ENCODE assay signal across 15 cellular contexts in genomic region chr11:63445720-63446119, GRCh38. TPM values are rescaled to one million over a fixed set of nuclear protein-coding genes. Genes with fewer than 3 reads are reported as not detected.
A peak's percentile ranks its signal among the peaks of the same experiment; 100 is the strongest.
DNase-seq lines count a peak whose midpoint lies in the region; ATAC-seq, FAIRE-seq and TF ChIP-seq lines count a peak whose summit lies in the region.
"Had no signal": no experiment of that assay in that cellular context is flagged by ENCODE, and none has a peak within 500 bp of the region (broad histone marks: within the 10 kb centered on the region; RNA-seq: fewer than 3 reads in every experiment).

No MANE protein-coding gene starts in this region.

- H3K27me3 ChIP-seq in ascending aorta: no peaks in the 10 kb centered on the region
- H3K27me3 ChIP-seq: upper lobe of left lung had no signal

- peaks cover 5% of the 10 kb centered on the region for H3K27me3 Mint-ChIP-seq in activated T-cell treated with anti-CD3 and anti-CD28 coated beads, Interleukin-2, amount 50 U/mL, for 24 hours

- FAIRE-seq in urothelium cell line (lab: Jason Lieb, UNC): no peak

- H3K4me1 ChIP-seq in ascending aorta: no peaks in the 10 kb centered on the region
- H3K4me1 ChIP-seq: upper lobe of left lung had no signal

- TF ChIP-seq CTCF in fibroblast of pulmonary artery (IDR thresholded peaks at IDR 0.05; ENCODE audit: low read length, missing control alignments): no peak
- TF ChIP-seq CTCF in ascending aorta (IDR thresholded peaks at IDR 0.05): no peak

- H3K9me3 ChIP-seq in ascending aorta: no peaks in the 10 kb centered on the region
- H3K9me3 ChIP-seq: upper lobe of left lung had no signal

- intact Hi-C loops in left colon (cut with DNase I, micrococcal nuclease) (no loop called here), ascending aorta (cut with DNase I) (no loop called here)

- H3K9me3 Mint-ChIP-seq in activated T-cell treated with anti-CD3 and anti-CD28 coated beads, Interleukin-2, amount 50 U/mL, for 24 hours: no peaks in the 10 kb centered on the region

- peak overlapping the region; percentile 29 for H3K27ac Mint-ChIP-seq in activated T-cell treated with anti-CD3 and anti-CD28 coated beads, Interleukin-2, amount 50 U/mL, for 24 hours

- no peak for ATAC-seq in left colon

- DNase-seq in stimulated activated CD4-positive, alpha-beta T cell treated with anti-CD3 and anti-CD28 coated beads, Interleukin-15, amount 100 ng/mL, for 24 hours: peak; percentile 39
- no peak for DNase-seq in stimulated activated CD4-positive, alpha-beta T cell treated with anti-CD3 and anti-CD28 coated beads, Interleukin-4, amount 100 ng/mL, for 1 hour
- peak; percentile 34 for DNase-seq in activated T-cell treated with anti-CD3 and anti-CD28 coated beads, Interleukin-2, amount 50 U/mL, for 24 hours
- peak; percentile 3 for DNase-seq in fibroblast of pulmonary artery (ENCODE audit: low read depth)
- DNase-seq in urothelium cell line (ENCODE audit: low spot score): peak; percentile 31
- no peak for DNase-seq in left colon
- no peak for DNase-seq in stimulated activated naive CD4-positive, alpha-beta T cell treated with Interleukin-2 at 50 U/mL for 16 hours (lab: John Stamatoyannopoulos, UW)
- no peak for DNase-seq in ascending aorta (ENCODE audit: low spot score in 2 of 2)
- DNase-seq: activated effector memory CD4-positive, alpha-beta T cell treated with anti-CD3 and anti-CD28 coated beads, Interleukin-2, amount 50 U/mL, for 16 hours; effector CD8-positive, alpha-beta T cell; mesenchymal stem cell; T1000; upper lobe of left lung had no signal

- H3K4me1 Mint-ChIP-seq in activated T-cell treated with anti-CD3 and anti-CD28 coated beads, Interleukin-2, amount 50 U/mL, for 24 hours (ENCODE audit: low read depth): peaks cover 44% of the 10 kb centered on the region

- no peaks in the 10 kb centered on the region for H3K36me3 ChIP-seq in ascending aorta
- H3K36me3 ChIP-seq: upper lobe of left lung had no signal

- no peak overlapping the region for H3K27ac ChIP-seq in ascending aorta
- H3K27ac ChIP-seq: C4-2B, upper lobe of left lung had no signal

- H3K4me3 Mint-ChIP-seq in activated T-cell treated with anti-CD3 and anti-CD28 coated beads, Interleukin-2, amount 50 U/mL, for 24 hours: no peak overlapping the region

- no peaks in the 10 kb centered on the region for H3K36me3 Mint-ChIP-seq in activated T-cell treated with anti-CD3 and anti-CD28 coated beads, Interleukin-2, amount 50 U/mL, for 24 hours (ENCODE audit: low read depth)

- H3K4me3 ChIP-seq in fibroblast of pulmonary artery (replicated peaks; ENCODE audit: low read depth, low read length) (no peak overlapping the region), ascending aorta (no peak overlapping the region)
- H3K4me3 ChIP-seq: upper lobe of left lung had no signal

RNA-seq across cellular contexts. Expression of gene PLAAT5, which starts 45.2 kb away (rescaled TPM):
- total RNA-seq in left colon (1 to 10 TPM in 1 of 2 donors, under 1 TPM in 1; 0.21 to 1.1 TPM), ascending aorta (0.21 TPM)
- total RNA-seq: pulmonary artery endothelial cell had no signal

Comparison
In these comparisons a context has a peak if more than half of its experiments do, and no peak if none do; other contexts are left out.
1. DNase-seq: peak in stimulated activated CD4-positive, alpha-beta T cell treated with anti-CD3 and anti-CD28 coated beads, Interleukin-15, amount 100 ng/mL, for 24 hours (single experiment), activated T-cell treated with anti-CD3 and anti-CD28 coated beads, Interleukin-2, amount 50 U/mL, for 24 hours (single experiment), fibroblast of pulmonary artery (single experiment) and urothelium cell line (single experiment); none in stimulated activated CD4-positive, alpha-beta T cell treated with anti-CD3 and anti-CD28 coated beads, Interleukin-4, amount 100 ng/mL, for 1 hour (single experiment), left colon (0 of 2), stimulated activated naive CD4-positive, alpha-beta T cell treated with Interleukin-2 at 50 U/mL for 16 hours (single experiment) and ascending aorta (0 of 2).